In genomic region chr14:91177073-91177796, GRCh38 we compare ENCODE assay signal across 8 cellular contexts.
A peak's percentile ranks its signal among the peaks of the same experiment; 100 is the strongest.
DNase-seq lines count a peak whose midpoint lies in the region; ATAC-seq and TF ChIP-seq lines count a peak whose summit lies in the region.

No MANE protein-coding gene starts in this region.

- no peaks in the 10 kb centered on the region for H3K4me1 ChIP-seq in parathyroid adenoma

- no peaks in the 10 kb centered on the region for H3K9me3 ChIP-seq in parathyroid adenoma (ENCODE audit: control insufficient read depth, low read length)

- no peak overlapping the region for H3K27ac Mint-ChIP-seq in type B pancreatic cell

- H3K36me3 ChIP-seq in parathyroid adenoma (ENCODE audit: control insufficient read depth, insufficient read depth, low read length), result no peaks in the 10 kb centered on the region

- no peaks in the 10 kb centered on the region for H3K9me3 Mint-ChIP-seq in type B pancreatic cell

- no peak overlapping the region for H3K4me3 Mint-ChIP-seq in type B pancreatic cell

- H3K4me2 ChIP-seq in parathyroid adenoma (ENCODE audit: low read length), result no peak overlapping the region

- H2AFZ ChIP-seq in parathyroid adenoma, result no peak overlapping the region

- peak; percentile 20 for TF ChIP-seq CTCF in GM12801 (IDR thresholded peaks at IDR 0.05; ENCODE audit: extremely low read depth, insufficient read length)
- TF ChIP-seq CTCF in parathyroid adenoma (IDR thresholded peaks at IDR 0.05), result peak; percentile 80
- peak; percentile 89 for TF ChIP-seq CTCF in type B pancreatic cell (conservative IDR thresholded peaks at IDR 0.05)

- no peak overlapping the region for H3K4me3 ChIP-seq in parathyroid adenoma (ENCODE audit: low read depth, low read length)

- no peak for ATAC-seq in GM18502 (IDR thresholded peaks at IDR 0.05; ENCODE audit: poor library complexity, unreplicated experiment)

- no peak overlapping the region for H3K9ac ChIP-seq in parathyroid adenoma

- no peaks in the 10 kb centered on the region for H3K79me2 ChIP-seq in parathyroid adenoma

- no peaks in the 10 kb centered on the region for H3K27me3 Mint-ChIP-seq in type B pancreatic cell

- H3K36me3 Mint-ChIP-seq in type B pancreatic cell, result peaks cover 4% of the 10 kb centered on the region

- DNase-seq in LHCN-M2 (ENCODE audit: low read depth) (peak; percentile 64), RKO (ENCODE audit: low spot score) (peak; percentile 80), activated T-helper 1 cell treated with Interleukin-2 at 50 U/mL for 16 hours (ENCODE audit: low read depth) (peak; percentile 37), fibroblast of the conjunctiva (ENCODE audit: low read depth) (peak; percentile 44), type B pancreatic cell (ENCODE audit: extremely low spot score, unreplicated experiment) (no peak)

- peaks cover 9% of the 10 kb centered on the region for H3K4me1 Mint-ChIP-seq in type B pancreatic cell (ENCODE audit: unreplicated experiment)

- no peak overlapping the region for H3K27ac ChIP-seq in parathyroid adenoma

- H3K27me3 ChIP-seq in parathyroid adenoma (ENCODE audit: control insufficient read depth, insufficient read depth, low read length), result no peaks in the 10 kb centered on the region

Comparison
In these comparisons a context has a peak if more than half of its experiments do, and no peak if none do; other contexts are left out.
1. CTCF ChIP-seq: peak in every context shown above with its lines; median percentile 89 in type B pancreatic cell; 80 in parathyroid adenoma; 20 in GM12801.